9 cellular contexts compared by ENCODE assay signal in genomic region chr1:151968058-151968457, GRCh38. TPM values are rescaled to one million over a fixed set of nuclear protein-coding genes. Genes with fewer than 3 reads are reported as not detected.
A peak's percentile ranks its signal among the peaks of the same experiment; 100 is the strongest.
DNase-seq lines count a peak whose midpoint lies in the region; ATAC-seq, FAIRE-seq and TF ChIP-seq lines count a peak whose summit lies in the region.
"Had no signal": no experiment of that assay in that cellular context is flagged by ENCODE, and none has a peak within 500 bp of the region (broad histone marks: within the 10 kb centered on the region; RNA-seq: fewer than 3 reads in every experiment).

No MANE protein-coding gene starts in this region.

- H3K36me3 ChIP-seq in bronchial epithelial cell (ENCODE audit: control insufficient read depth, insufficient read depth, low read length) (no peaks in the 10 kb centered on the region), lung (ENCODE audit: control insufficient read depth in 2 of 2, insufficient read depth in 2 of 2, low read length in 2 of 2) (no peaks in the 10 kb centered on the region), vagina (no peaks in the 10 kb centered on the region)

- TF ChIP-seq CTCF in bronchial epithelial cell (IDR thresholded peaks at IDR 0.05; ENCODE audit: insufficient read depth, low read length, severe bottlenecking) (peak; percentile 76), lung (IDR thresholded peaks at IDR 0.05; ENCODE audit: control extremely low read depth, extremely low read depth) (peak; percentile 81), vagina (IDR thresholded peaks at IDR 0.05) (peak in 2 of 3 experiments; percentile 24 to 58)

- H3K27me3 ChIP-seq in bronchial epithelial cell (ENCODE audit: control insufficient read depth, insufficient read depth, low read length), result no peaks in the 10 kb centered on the region
- no peaks in the 10 kb centered on the region for H3K27me3 ChIP-seq in lung (ENCODE audit: control insufficient read depth, insufficient read depth)
- H3K27me3 ChIP-seq in vagina, result no peaks in the 10 kb centered on the region

- H3K27ac ChIP-seq in lung (ENCODE audit: low read depth in 1 of 2, low read length in 1 of 2) (peak overlapping the region in 1 of 2 donors; percentile 6), vagina (no peak overlapping the region)

- FAIRE-seq in bronchial epithelial cell (lab: Jason Lieb, UNC), result no peak

- 42 to 51% methylated on average over 4 of the region's 4 CpGs for WGBS in lung, 2 donors

- H3K4me3 ChIP-seq in bronchial epithelial cell (ENCODE audit: low read depth, low read length) (no peak overlapping the region), lung (no peak overlapping the region), vagina (no peak overlapping the region)
- H3K4me3 ChIP-seq: skin epidermis had no signal

- DNase-seq in DMS153 (lab: John Stamatoyannopoulos, UW) (peak; percentile 64), KBM-7 (peak; percentile 85), T-helper 9 cell (peak; percentile 17), bronchial epithelial cell (ENCODE audit: low read depth) (peak; percentile 60), lung (ENCODE audit: low spot score) (no peak), vagina (ENCODE audit: extremely low spot score in 2 of 2) (no peak), posterior cingulate gyrus (no peak)

- ATAC-seq in lung (ENCODE audit: insufficient read depth, low FRiP score) (peak; percentile 64), HG03025 (IDR thresholded peaks at IDR 0.05; ENCODE audit: low FRiP score, unreplicated experiment) (no peak)

- TF ChIP-seq POLR2A in vagina (IDR thresholded peaks at IDR 0.05), result no peak

- in situ Hi-C loops in KBM-7 (cut with MboI; ENCODE audit: low pct_unique_long_range_greater_than_20kb, low sequenced_read_pairs), result no loop called here

- intact Hi-C loops in vagina (cut with DNase I), result no loop called here
- intact Hi-C loops in posterior cingulate gyrus (cut with DNase I), result no loop called here

- H3K9me3 ChIP-seq in lung (ENCODE audit: control insufficient read depth in 2 of 2, insufficient read depth in 1 of 2, low read length in 1 of 2), result no peaks in the 10 kb centered on the region
- H3K9me3 ChIP-seq in vagina, result no peaks in the 10 kb centered on the region

- H3K4me1 ChIP-seq in lung (ENCODE audit: control insufficient read depth in 2 of 2, insufficient read depth in 2 of 2, low read length in 2 of 2) (peaks cover 0 to 6% of the 10 kb centered on the region in 2 donors), vagina (peaks cover 20% of the 10 kb centered on the region)

RNA-seq across cellular contexts. Expression of gene S100A10, which starts 25.6 kb away (rescaled TPM):
- 120 and 212 TPM in 2 replicates for total RNA-seq in bronchial epithelial cell
- total RNA-seq in lung, result 100 to 1,000 TPM; 205 to 801 TPM
- 1,000 to 10,000 TPM in 1 of 2 donors, 100 to 1,000 TPM in 1; 548 to 1,003 TPM for polyA plus RNA-seq in lung
- total RNA-seq in vagina, result 176 TPM

RNA-seq across cellular contexts. Expression of gene THEM4, which starts 58.7 kb away (rescaled TPM):
- total RNA-seq in bronchial epithelial cell (6.7 and 9.7 TPM in 2 replicates), lung (10 to 100 TPM; 11.5 to 15.6 TPM), vagina (26.8 TPM)
- 10 to 100 TPM; 10.3 to 15.7 TPM for polyA plus RNA-seq in lung

Comparison
In these comparisons a context has a peak if more than half of its experiments do, and no peak if none do; other contexts are left out.
1. DNase-seq: peak in DMS153 (single experiment), KBM-7 (single experiment), T-helper 9 cell (single experiment) and bronchial epithelial cell (single experiment); none in lung (single experiment), vagina (0 of 2) and posterior cingulate gyrus (0 of 10).
2. Peak in every context shown above with its lines, with median percentiles within 50 percentile points of each other: CTCF ChIP-seq.